ENCODE assay signal across 8 cellular contexts in the genomic region with DNA sequence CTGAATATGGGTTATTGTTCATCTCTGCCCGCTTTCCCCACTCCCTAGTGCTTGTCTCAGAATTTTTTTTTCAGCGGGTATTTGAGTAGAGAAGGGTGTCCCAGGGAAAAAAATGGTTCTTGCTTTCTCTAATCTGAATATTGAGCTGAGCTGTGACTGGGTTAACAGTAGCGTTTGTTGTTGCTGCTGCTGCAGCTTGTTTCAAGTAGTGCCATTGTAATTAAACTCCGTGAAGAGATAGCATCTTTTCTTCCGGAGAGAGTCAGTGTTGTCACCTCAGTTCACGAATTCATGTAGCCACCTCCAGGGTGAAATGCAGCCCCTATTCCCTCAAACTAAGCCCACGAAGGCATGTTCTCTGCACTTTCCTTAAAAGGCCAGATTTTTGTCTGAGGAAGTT. TPM values are rescaled to one million over a fixed set of nuclear protein-coding genes. Genes with fewer than 3 reads are reported as not detected.
DNase-seq lines count a peak whose midpoint lies in the region; ATAC-seq and TF ChIP-seq lines count a peak whose summit lies in the region.

No MANE protein-coding gene starts in this region.

- peaks cover 38% of the 10 kb centered on the region for H3K4me1 ChIP-seq in PC-9 (replicated peaks; ENCODE audit: insufficient read depth)

- DNase-seq in NCI-H1105 treated with DMSO at 0.1 percent for 48 hours (lab: John Stamatoyannopoulos, UW) (peak; percentile 48), NCI-H1105 (lab: John Stamatoyannopoulos, UW) (no peak), PC-9 (peak in 1 of 2 experiments; percentile 47), dermis blood vessel endothelial cell (peak; percentile 22), neural crest cell (ENCODE audit: low read depth, low spot score) (no peak), NCI-H226 (no peak), COR-L47 (lab: John Stamatoyannopoulos, UW) (no peak)

- H3F3A ChIP-seq in PC-9 (ENCODE audit: insufficient read depth, low read depth), result peaks cover 16% of the 10 kb centered on the region; the same call in 1 of the 2 replicates

- ATAC-seq in HG03108 (IDR thresholded peaks at IDR 0.05; ENCODE audit: unreplicated experiment), result no peak

- peaks cover 46% of the 10 kb centered on the region for H3K4me1 Mint-ChIP-seq in neural crest cell

- TF ChIP-seq CTCF in PC-9 (conservative IDR thresholded peaks at IDR 0.05) (no peak), neural crest cell (conservative IDR thresholded peaks at IDR 0.05) (no peak)

- peak overlapping the region; percentile 97 for H3K4me3 Mint-ChIP-seq in neural crest cell

- peak overlapping the region; percentile 90 for H3K27ac ChIP-seq in PC-9

- no peak overlapping the region for H3K27ac Mint-ChIP-seq in neural crest cell (ENCODE audit: unreplicated experiment)

- peak overlapping the region; percentile 91 for H2AFZ ChIP-seq in PC-9

- no peaks in the 10 kb centered on the region for H3K9me3 ChIP-seq in PC-9 (ENCODE audit: insufficient read depth, low read depth)

- peak overlapping the region; percentile 95 for H3K4me2 ChIP-seq in PC-9

- no peaks in the 10 kb centered on the region for H3K36me3 Mint-ChIP-seq in neural crest cell (ENCODE audit: low read depth)

- H4K20me1 ChIP-seq in PC-9 (ENCODE audit: insufficient read depth), result 0 out of 2 replicates have a peak, but pooled peaks cover 9% of the 10 kb centered on the region

- POLR2A ChIA-PET in PC-9 (lab: Charles Lee; ENCODE audit: unreplicated experiment), result interaction anchor here (0.5 kb wide), 1 partner anchor 161 kb away, joined by 4 read pairs; no protein-coding TSS in a partner anchor

- H3K4me3 ChIP-seq in PC-9, result peak overlapping the region; percentile 86

- intact Hi-C loops in PC-9 (cut with micrococcal nuclease; ENCODE audit: unreplicated experiment), result loop anchor here (1.0 kb wide), 1 partner anchor 69 kb away; no protein-coding TSS in a partner anchor

- peaks cover 2% of the 10 kb centered on the region for H3K27me3 Mint-ChIP-seq in neural crest cell (ENCODE audit: low read depth)

- peaks cover 48% of the 10 kb centered on the region for H3K79me2 ChIP-seq in PC-9 (ENCODE audit: low read depth)

- no peaks in the 10 kb centered on the region for H3K36me3 ChIP-seq in PC-9 (ENCODE audit: low read depth)

- BruUV-seq in PC-9 (replicated peaks; lab: Mats Ljungman, UMichigan), result no TSS peak

- no peaks in the 10 kb centered on the region for H3K9me3 Mint-ChIP-seq in neural crest cell

- H3K9me2 ChIP-seq in PC-9 (ENCODE audit: insufficient read depth), result no peaks in the 10 kb centered on the region

- no peaks in the 10 kb centered on the region for H3K27me3 ChIP-seq in PC-9 (ENCODE audit: insufficient read depth, low read depth)

- CTCF ChIA-PET in PC-9 (lab: Charles Lee), result interaction anchor here (0.9 kb wide), 1 partner anchor 79 kb away, joined by 4 read pairs; no protein-coding TSS in a partner anchor

RNA-seq across cellular contexts. Expression of gene AAK1, which starts 1.5 kb away (rescaled TPM):
- total RNA-seq in PC-9 (2021), result 50.3 and 66.6 TPM in 2 replicates
- total RNA-seq in dermis blood vessel endothelial cell, result 23.8 and 48.8 TPM in 2 replicates
- total RNA-seq in neural crest cell, result 38.8 and 48.0 TPM in 2 replicates

Comparison
In these comparisons a context has a peak if more than half of its experiments do, and no peak if none do; other contexts are left out.
1. DNase-seq: peak in NCI-H1105 treated with DMSO at 0.1 percent for 48 hours (single experiment) and dermis blood vessel endothelial cell (single experiment); none in NCI-H1105 (single experiment), neural crest cell (single experiment), NCI-H226 (single experiment) and COR-L47 (single experiment).